In genomic region chr4:87490664-87491369, GRCh38 we compare ENCODE assay signal across 16 cellular contexts. TPM values are rescaled to one million over a fixed set of nuclear protein-coding genes. Genes with fewer than 3 reads are reported as not detected.
"Had no signal": no experiment of that assay in that cellular context is flagged by ENCODE, and none has a peak within 500 bp of the region (broad histone marks: within the 10 kb centered on the region; RNA-seq: fewer than 3 reads in every experiment).

No MANE protein-coding gene starts in this region.

- H3K36me3 ChIP-seq: breast epithelium, ovary, thyroid gland had no signal

- H3K4me1 ChIP-seq: breast epithelium, thyroid gland had no signal

- H3K27ac ChIP-seq: ovary, thyroid gland had no signal

- DNase-seq: activated CD4-positive, alpha-beta T cell treated with anti-CD3 and anti-CD28 coated beads, Interleukin-2, amount 50 U/mL, for 4 hours; activated CD4-positive, CD25-positive, alpha-beta regulatory T cell treated with anti-CD3 and anti-CD28 coated beads, Interleukin-2, amount 50 U/mL, for 72 hours; activated gamma-delta T cell; activated naive CD8-positive, alpha-beta T cell treated with anti-CD3 and anti-CD28 coated beads for 36 hours; activated T-cell treated with anti-CD3 and anti-CD28 coated beads, Interleukin-2, amount 50 U/mL, for 48 hours; anterior cingulate cortex; dorsolateral prefrontal cortex; foreskin fibroblast; head of caudate nucleus; islet precursor cell; ovary; small intestine; stomach; T-helper 2 cell; thyroid gland had no signal

- H3K9me3 ChIP-seq: breast epithelium, ovary, thyroid gland had no signal

- H3K27me3 ChIP-seq: breast epithelium, dorsolateral prefrontal cortex, ovary, stomach, thyroid gland had no signal

- H3K4me3 ChIP-seq: breast epithelium, dorsolateral prefrontal cortex, ovary, stomach, thyroid gland had no signal

RNA-seq across cellular contexts. Expression of gene SPARCL1, which starts 38.4 kb away (rescaled TPM):
- total RNA-seq: activated naive CD8-positive, alpha-beta T cell treated with anti-CD3 and anti-CD28 coated beads for 36 hours had no signal
